8 cellular contexts compared by ENCODE assay signal in genomic region chr1:109620890-109621289, GRCh38. TPM values are rescaled to one million over a fixed set of nuclear protein-coding genes. Genes with fewer than 3 reads are reported as not detected.
DNase-seq lines count a peak whose midpoint lies in the region; ATAC-seq, FAIRE-seq and TF ChIP-seq lines count a peak whose summit lies in the region.

No MANE protein-coding gene starts in this region.

- TF ChIP-seq EP300 in H1 (IDR thresholded peaks at IDR 0.05; ENCODE audit: borderline replicate concordance in 1 of 2, low read depth in 2 of 2, low read length in 2 of 2), result no peak

- no peak overlapping the region for H3K4ac ChIP-seq in H1 (replicated peaks; ENCODE audit: insufficient read length, low read depth, low read length)

- no peak overlapping the region for H2BK120ac ChIP-seq in H1 (replicated peaks; ENCODE audit: low read depth, low read length)

- H3K79me2 ChIP-seq in H1 (ENCODE audit: control insufficient read depth in 1 of 2, insufficient read depth in 2 of 2, low read length in 2 of 2), result peaks cover 0 to 37% of the 10 kb centered on the region in 2 experiments; a peak in 2 of 4 replicates

- peak overlapping the region; percentile 98 for H3K27ac Mint-ChIP-seq in activated CD8-positive, alpha-beta memory T cell treated with anti-CD3 and anti-CD28 coated beads, Interleukin-2, amount 10 ng/mL, durations not matched to agents 7 days and 5 days

- no peak overlapping the region for H2BK15ac ChIP-seq in H1 (ENCODE audit: low read length)

- no peak for TF ChIP-seq POLR2A in H1 (IDR thresholded peaks at IDR 0.05; ENCODE audit: control extremely low read depth in 1 of 2, low read depth in 2 of 2, low read length in 2 of 2)

- no peak overlapping the region for H2BK20ac ChIP-seq in H1 (ENCODE audit: low read length)

- H3K23ac ChIP-seq in H1 (ENCODE audit: insufficient read length), result no peak overlapping the region

- H4K20me1 ChIP-seq in H1 (replicated peaks in 1 of 2; ENCODE audit: control insufficient read depth in 1 of 2, insufficient read depth in 2 of 2, low read length in 2 of 2), result peaks cover 5 to 25% of the 10 kb centered on the region in 2 experiments

- H3K9ac ChIP-seq in H1 (replicated peaks in 1 of 4; ENCODE audit: extremely low read depth in 1 of 4, low read depth in 3 of 4, low read length in 3 of 4), result peak overlapping the region in 1 of 4 experiments; percentile 62; a peak in 2 of 7 replicates

- peaks cover 4 to 25% (median 12%) of the 10 kb centered on the region in 4 experiments for H3K4me1 ChIP-seq in H1 (replicated peaks in 1 of 4; ENCODE audit: control insufficient read depth in 3 of 4, insufficient read depth in 4 of 4, low read length in 3 of 4)

- no peak overlapping the region for H3K14ac ChIP-seq in H1 (ENCODE audit: insufficient read length)

- H3K36me3 ChIP-seq in H1 (ENCODE audit: control insufficient read depth in 2 of 4, insufficient read depth in 4 of 4, low read length in 3 of 4), result no peaks in the 10 kb centered on the region; a peak in 2 of 8 replicates

- no peak overlapping the region for H3K18ac ChIP-seq in H1 (ENCODE audit: extremely low read depth, low read length)

- H3K36me3 Mint-ChIP-seq in activated CD8-positive, alpha-beta memory T cell treated with anti-CD3 and anti-CD28 coated beads, Interleukin-2, amount 10 ng/mL, durations not matched to agents 7 days and 5 days, result peaks cover 1% of the 10 kb centered on the region

- H3K9me3 Mint-ChIP-seq in activated CD8-positive, alpha-beta memory T cell treated with anti-CD3 and anti-CD28 coated beads, Interleukin-2, amount 10 ng/mL, durations not matched to agents 7 days and 5 days (ENCODE audit: low read depth), result no peaks in the 10 kb centered on the region

- peak; percentile 79 for ATAC-seq in GM21390 (IDR thresholded peaks at IDR 0.05; ENCODE audit: unreplicated experiment)
- peak; percentile 88 for ATAC-seq in activated CD8-positive, alpha-beta memory T cell treated with anti-CD3 and anti-CD28 coated beads, Interleukin-2, amount 10 ng/mL, durations not matched to agents 7 days and 5 days

- TF ChIP-seq RAD21 in H1 (IDR thresholded peaks at IDR 0.05 in 1 of 2, conservative IDR thresholded peaks at IDR 0.05 in 1 of 2; ENCODE audit: low read depth in 2 of 2, low read length in 2 of 2), result no peak

- H3K79me1 ChIP-seq in H1 (ENCODE audit: low read depth, low read length), result peaks cover 17% of the 10 kb centered on the region

- H2AK5ac ChIP-seq in H1 (ENCODE audit: low read depth, low read length), result no peak overlapping the region

- WGBS in H1 (ENCODE audit: extremely low coverage in 1 of 2, insufficient coverage in 1 of 2, insufficient read length in 1 of 2, insufficient replicate concordance in 2 of 2, low coverage in 1 of 2, low lambda C conversion rate in 2 of 2, missing lambda C conversion rate in 1 of 2), 2 experiments, result 4% methylated on average over 17 of the region's 18 CpGs; no CpG with 5 or more reads in 1 of the 2 experiments

- no peaks in the 10 kb centered on the region for H3K9me3 ChIP-seq in H1 (ENCODE audit: insufficient read depth in 2 of 2, low read depth in 1 of 2, low read length in 1 of 2)

- no peak overlapping the region for H4K8ac ChIP-seq in H1 (ENCODE audit: extremely low read depth, insufficient read depth, low read length)

- DNase-seq in COR-L47 (lab: John Stamatoyannopoulos, UW) (peak; percentile 92), HTR-8/SVneo (ENCODE audit: insufficient read length, low spot score) (peak; percentile 90), NOMO-1 (lab: John Stamatoyannopoulos, UW; ENCODE audit: unreplicated experiment in 2 of 2) (peak; percentile 92 to 96), H1 (ENCODE audit: low read depth in 1 of 2, low spot score in 2 of 2) (peak in 1 of 2 experiments; percentile 89), mesenteric fat pad (ENCODE audit: low spot score) (peak; percentile 98)
- DNase-seq in activated CD8-positive, alpha-beta memory T cell treated with anti-CD3 and anti-CD28 coated beads, Interleukin-2, amount 10 ng/mL, durations not matched to agents 7 days and 5 days, result peak; percentile 99
- peak; percentile 93 for DNase-seq in stimulated activated CD8-positive, alpha-beta memory T cell treated with anti-CD3 and anti-CD28 coated beads, Interleukin-12 subunit alpha, Interleukin-12 subunit beta, amount 100 ng/mL, for 4 hours (ENCODE audit: low read depth)

- H3K4me1 Mint-ChIP-seq in activated CD8-positive, alpha-beta memory T cell treated with anti-CD3 and anti-CD28 coated beads, Interleukin-2, amount 10 ng/mL, durations not matched to agents 7 days and 5 days, result peaks cover 63% of the 10 kb centered on the region

- H4K5ac ChIP-seq in H1 (ENCODE audit: insufficient read length, low read depth, low read length), result no peak overlapping the region

- no peak overlapping the region for H3K27ac ChIP-seq in H1 (ENCODE audit: low read depth, low read length)

- H2AFZ ChIP-seq in H1 (ENCODE audit: low read length), result no peak overlapping the region

- no peak overlapping the region for H2BK12ac ChIP-seq in H1 (ENCODE audit: low read depth, low read length)

- TF ChIP-seq CTCF in H1 (IDR thresholded peaks at IDR 0.05; ENCODE audit: control extremely low read depth in 1 of 3, insufficient read depth in 1 of 3, low read depth in 1 of 3, low read length in 3 of 3), result no peak

- 0 out of 2 replicates have a peak overlapping the region, but pooled peaks have one; percentile 86 for H2BK5ac ChIP-seq in H1 (ENCODE audit: low read depth, low read length)

- H3K4me2 ChIP-seq in H1 (ENCODE audit: insufficient read depth in 1 of 2, low read depth in 2 of 2, low read length in 2 of 2), result peak overlapping the region; percentile 91 to 94

- no peaks in the 10 kb centered on the region for H3K27me3 Mint-ChIP-seq in activated CD8-positive, alpha-beta memory T cell treated with anti-CD3 and anti-CD28 coated beads, Interleukin-2, amount 10 ng/mL, durations not matched to agents 7 days and 5 days

- H3K27me3 ChIP-seq in H1 (replicated peaks in 1 of 4; ENCODE audit: control insufficient read depth in 3 of 4, extremely low read depth in 1 of 4, insufficient read depth in 3 of 4, low read length in 3 of 4), result no peaks in the 10 kb centered on the region

- FAIRE-seq in HTR-8/SVneo (lab: Jason Lieb, UNC) (no peak), H1 (lab: Jason Lieb, UNC) (no peak)

- H3K4me3 Mint-ChIP-seq in activated CD8-positive, alpha-beta memory T cell treated with anti-CD3 and anti-CD28 coated beads, Interleukin-2, amount 10 ng/mL, durations not matched to agents 7 days and 5 days, result peak overlapping the region; percentile 99

- POLR2A ChIA-PET in H1 (lab: Charles Lee; ENCODE audit: partially characterized antibody), result interaction anchor here (0.8 to 2.5 kb wide), 9 partner anchors 9 to 75 kb away, joined by 3 to 18 read pairs (median 5); partner anchors contain the start of gene GNAI3

- peaks cover 16% of the 10 kb centered on the region for H3K23me2 ChIP-seq in H1 (ENCODE audit: low read depth, low read length)

- H3K56ac ChIP-seq in H1 (replicated peaks; ENCODE audit: insufficient read length, low read depth, low read length), result no peak overlapping the region

- peak overlapping the region; percentile 69 to 85 (median 78) for H3K4me3 ChIP-seq in H1 (ENCODE audit: extremely low read depth in 1 of 4, insufficient read depth in 2 of 4, low read depth in 3 of 4, low read length in 4 of 4)

- H4K91ac ChIP-seq in H1 (replicated peaks; ENCODE audit: insufficient read length, low read length), result no peak overlapping the region

- CTCF ChIA-PET in activated CD8-positive, alpha-beta memory T cell treated with anti-CD3 and anti-CD28 coated beads, Interleukin-2, amount 10 ng/mL, durations not matched to agents 7 days and 5 days (lab: Charles Lee), result interaction anchor here (0.7 to 9.1 kb wide), 7 partner anchors 10 to 364 kb away, joined by 3 to 112 read pairs (median 9); partner anchors contain the start of genes AHCYL1 and GNAI3
- CTCF ChIA-PET in H1 (lab: Charles Lee; ENCODE audit: partially characterized antibody), result interaction anchor here (0.7 to 1.7 kb wide), 10 partner anchors 10 to 338 kb away, joined by 3 to 9 read pairs (median 4); partner anchors contain the start of gene PSRC1

RNA-seq across cellular contexts. Expression of gene AMPD2, which starts 1.3 kb away (rescaled TPM):
- 100 to 1,000 TPM in 1 of 2 experiments, 10 to 100 TPM in 1; 90.4 to 113 TPM for total RNA-seq in activated CD8-positive, alpha-beta memory T cell treated with anti-CD3 and anti-CD28 coated beads, Interleukin-2, amount 10 ng/mL, durations not matched to agents 7 days and 5 days
- total RNA-seq in H1 (2021; fragmentation: NEBNext Ultra II Directional; extraction: Animal tissue kit (Norgen Biotek cat#: 25700)), result 67.7 and 69.4 TPM in 2 replicates
- 37.2 and 52.8 TPM in 2 replicates for polyA plus RNA-seq in H1 (2011; rRNA removed)
- polyA plus RNA-seq in H1 (2011; cell fraction: cytosol; rRNA removed), result 37.9 TPM
- 294 TPM for polyA plus RNA-seq in H1 (2011; cell fraction: nucleus; rRNA removed)
- 48.2 to 52.4 TPM (median 49.0 TPM) in 4 replicates for polyA plus RNA-seq in H1 (2012, experiment 1 of 2)
- polyA plus RNA-seq in H1 (2012, experiment 2 of 2), result 39.0 TPM
- polyA plus RNA-seq in H1 (2013, experiment 1 of 2), result 28.5 TPM
- polyA plus RNA-seq in H1 (2013, experiment 2 of 2), result 27.0 TPM
- 47.4 and 58.0 TPM in 2 replicates for polyA minus RNA-seq in H1 (2011; rRNA and poly(A)+ RNA removed)
- polyA minus RNA-seq in H1 (2011; cell fraction: cytosol; rRNA and poly(A)+ RNA removed), result 29.3 TPM
- 60.7 TPM for polyA minus RNA-seq in H1 (2011; cell fraction: nucleus; rRNA and poly(A)+ RNA removed)
- 63.1 TPM for total RNA-seq in mesenteric fat pad

RNA-seq across cellular contexts. Expression of gene GNAT2, which starts 1.5 kb away (rescaled TPM):
- not detected for total RNA-seq in activated CD8-positive, alpha-beta memory T cell treated with anti-CD3 and anti-CD28 coated beads, Interleukin-2, amount 10 ng/mL, durations not matched to agents 7 days and 5 days
- not detected in 2 replicates for total RNA-seq in H1 (2021; fragmentation: NEBNext Ultra II Directional; extraction: Animal tissue kit (Norgen Biotek cat#: 25700))
- polyA plus RNA-seq in H1 (2011; rRNA removed), result 0.05 and 0.14 TPM in 2 replicates
- 0.19 TPM for polyA plus RNA-seq in H1 (2011; cell fraction: cytosol; rRNA removed)
- 0.16 TPM for polyA plus RNA-seq in H1 (2011; cell fraction: nucleus; rRNA removed)
- polyA plus RNA-seq in H1 (2012, experiment 1 of 2), result 0.13 to 0.37 TPM in 2 of 4 replicates, not detected in the others
- not detected for polyA plus RNA-seq in H1 (2012, experiment 2 of 2)
- polyA plus RNA-seq in H1 (2013, experiment 1 of 2), result 0.12 TPM
- polyA plus RNA-seq in H1 (2013, experiment 2 of 2), result 0.06 TPM
- 0.82 TPM in 1 of 2 replicates, not detected in the other for polyA minus RNA-seq in H1 (2011; rRNA and poly(A)+ RNA removed)
- not detected for polyA minus RNA-seq in H1 (2011; cell fraction: cytosol; rRNA and poly(A)+ RNA removed)
- 0.50 TPM for polyA minus RNA-seq in H1 (2011; cell fraction: nucleus; rRNA and poly(A)+ RNA removed)
- not detected for total RNA-seq in mesenteric fat pad

RNA-seq across cellular contexts. Expression of gene GSTM4, which starts 35.0 kb away (rescaled TPM):
- total RNA-seq in activated CD8-positive, alpha-beta memory T cell treated with anti-CD3 and anti-CD28 coated beads, Interleukin-2, amount 10 ng/mL, durations not matched to agents 7 days and 5 days, result 1 to 10 TPM; 5.7 to 6.7 TPM
- 11.3 and 18.7 TPM in 2 replicates for total RNA-seq in H1 (2021; fragmentation: NEBNext Ultra II Directional; extraction: Animal tissue kit (Norgen Biotek cat#: 25700))
- polyA plus RNA-seq in H1 (2011; rRNA removed), result 24.0 and 31.4 TPM in 2 replicates
- 20.5 TPM for polyA plus RNA-seq in H1 (2011; cell fraction: cytosol; rRNA removed)
- 20.2 TPM for polyA plus RNA-seq in H1 (2011; cell fraction: nucleus; rRNA removed)
- polyA plus RNA-seq in H1 (2012, experiment 1 of 2), result 16.0 to 18.7 TPM (median 16.9 TPM) in 4 replicates
- polyA plus RNA-seq in H1 (2012, experiment 2 of 2), result 16.4 TPM
- 12.7 TPM for polyA plus RNA-seq in H1 (2013, experiment 1 of 2)
- 13.7 TPM for polyA plus RNA-seq in H1 (2013, experiment 2 of 2)
- 15.7 and 17.2 TPM in 2 replicates for polyA minus RNA-seq in H1 (2011; rRNA and poly(A)+ RNA removed)
- polyA minus RNA-seq in H1 (2011; cell fraction: cytosol; rRNA and poly(A)+ RNA removed), result 5.1 TPM
- 9.8 TPM for polyA minus RNA-seq in H1 (2011; cell fraction: nucleus; rRNA and poly(A)+ RNA removed)
- 22.6 TPM for total RNA-seq in mesenteric fat pad

RNA-seq across cellular contexts. Expression of gene GSTM2, which starts 47.0 kb away (rescaled TPM):
- 10 to 100 TPM in 1 of 2 experiments, 1 to 10 TPM in 1; 8.0 to 17.8 TPM for total RNA-seq in activated CD8-positive, alpha-beta memory T cell treated with anti-CD3 and anti-CD28 coated beads, Interleukin-2, amount 10 ng/mL, durations not matched to agents 7 days and 5 days
- total RNA-seq in H1 (2021; fragmentation: NEBNext Ultra II Directional; extraction: Animal tissue kit (Norgen Biotek cat#: 25700)), result 9.6 and 12.2 TPM in 2 replicates
- 20.7 and 23.1 TPM in 2 replicates for polyA plus RNA-seq in H1 (2011; rRNA removed)
- polyA plus RNA-seq in H1 (2011; cell fraction: cytosol; rRNA removed), result 19.4 TPM
- polyA plus RNA-seq in H1 (2011; cell fraction: nucleus; rRNA removed), result 52.6 TPM
- 15.0 to 24.0 TPM (median 21.6 TPM) in 4 replicates for polyA plus RNA-seq in H1 (2012, experiment 1 of 2)
- 20.0 TPM for polyA plus RNA-seq in H1 (2012, experiment 2 of 2)
- 14.5 TPM for polyA plus RNA-seq in H1 (2013, experiment 1 of 2)
- 14.1 TPM for polyA plus RNA-seq in H1 (2013, experiment 2 of 2)
- polyA minus RNA-seq in H1 (2011; rRNA and poly(A)+ RNA removed), result 9.3 and 11.2 TPM in 2 replicates
- polyA minus RNA-seq in H1 (2011; cell fraction: cytosol; rRNA and poly(A)+ RNA removed), result 3.3 TPM
- polyA minus RNA-seq in H1 (2011; cell fraction: nucleus; rRNA and poly(A)+ RNA removed), result 14.2 TPM
- 51.2 TPM for total RNA-seq in mesenteric fat pad
